1 cellular context compared by ENCODE assay signal in the genomic region with DNA sequence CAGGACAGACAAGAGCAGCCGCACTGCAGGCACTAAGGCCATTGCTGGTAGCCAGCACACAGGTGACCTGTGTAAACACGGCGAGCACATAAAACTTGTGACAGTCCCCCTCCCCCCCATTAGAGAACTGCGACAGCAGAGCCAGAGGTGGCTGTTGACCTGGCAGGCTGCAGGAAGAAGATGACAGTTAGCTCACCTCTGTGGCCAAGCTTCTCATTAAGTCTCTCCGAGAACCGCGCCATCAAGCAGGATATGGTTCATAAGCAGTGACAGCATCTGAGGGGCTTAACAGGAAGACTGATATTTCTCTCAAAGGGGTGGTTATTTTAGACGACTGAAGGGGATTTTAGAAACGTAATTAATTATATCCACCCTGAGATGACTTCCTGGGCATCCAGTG.
TF ChIP-seq lines count a peak whose summit lies in the region.

No MANE protein-coding gene starts in this region.

TF ChIP-seq in GM12878, 131 proteins besides CTCF, POLR2A, EP300 and RAD21:
- TF ChIP-seq CREB1 (IDR thresholded peaks at IDR 0.05; ENCODE audit: low read depth) (peak; percentile 13; the same call in 1 of the 2 replicates), JUND (IDR thresholded peaks at IDR 0.05; ENCODE audit: low read depth, low read length) (no peak), SIN3A (IDR thresholded peaks at IDR 0.05; ENCODE audit: low read depth, low read length) (no peak)
